In the genomic region with DNA sequence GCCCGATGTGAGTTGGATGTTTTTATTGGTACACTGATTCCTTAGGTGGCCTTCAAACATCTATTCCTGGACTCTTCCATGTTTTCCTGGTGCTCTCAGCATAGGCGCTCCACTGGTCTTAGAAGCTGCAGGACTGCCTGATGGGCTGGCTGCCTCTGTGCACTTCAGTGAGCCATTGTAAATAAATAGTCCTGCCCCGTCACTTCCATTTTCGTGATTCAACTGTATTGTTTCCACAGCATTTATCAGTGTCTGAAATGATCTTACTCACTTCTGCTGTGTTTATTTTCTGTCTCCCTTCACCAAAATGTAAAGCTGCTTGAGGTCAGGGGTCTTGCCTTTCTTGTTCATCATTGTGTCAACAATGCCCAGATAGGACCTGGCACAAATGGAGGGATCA, we compare ENCODE assay signal across 14 cellular contexts.
DNase-seq lines count a peak whose midpoint lies in the region; ATAC-seq and TF ChIP-seq lines count a peak whose summit lies in the region.
"Had no signal": no experiment of that assay in that cellular context is flagged by ENCODE, and none has a peak within 500 bp of the region (broad histone marks: within the 10 kb centered on the region; RNA-seq: fewer than 3 reads in every experiment).

No MANE protein-coding gene starts in this region.

- DNase-seq in NCI-H146 (lab: John Stamatoyannopoulos, UW) (peak; percentile 79), NCI-H748 (lab: John Stamatoyannopoulos, UW; ENCODE audit: unreplicated experiment) (peak; percentile 86), fibroblast of the aortic adventitia (ENCODE audit: low read depth) (peak; percentile 2), COR-L47 (lab: John Stamatoyannopoulos, UW) (no peak)
- DNase-seq: BE2C; Caco-2; CD8-positive, alpha-beta T cell; DMS53; GM23248; IMR-90 had no signal

- H3K4me3 ChIP-seq in fibroblast of the aortic adventitia (ENCODE audit: low read depth, low read length) = no peak overlapping the region
- H3K4me3 ChIP-seq: A549, GM23248 had no signal

- ATAC-seq in GM19351 (IDR thresholded peaks at IDR 0.05; ENCODE audit: unreplicated experiment) (no peak), HG02852 (IDR thresholded peaks at IDR 0.05; ENCODE audit: unreplicated experiment) (no peak)
- ATAC-seq: CD8-positive, alpha-beta T cell; HCT116 had no signal

- TF ChIP-seq CTCF in fibroblast of the aortic adventitia (IDR thresholded peaks at IDR 0.05; ENCODE audit: insufficient read depth, low read length) = no peak
